In the genomic region with DNA sequence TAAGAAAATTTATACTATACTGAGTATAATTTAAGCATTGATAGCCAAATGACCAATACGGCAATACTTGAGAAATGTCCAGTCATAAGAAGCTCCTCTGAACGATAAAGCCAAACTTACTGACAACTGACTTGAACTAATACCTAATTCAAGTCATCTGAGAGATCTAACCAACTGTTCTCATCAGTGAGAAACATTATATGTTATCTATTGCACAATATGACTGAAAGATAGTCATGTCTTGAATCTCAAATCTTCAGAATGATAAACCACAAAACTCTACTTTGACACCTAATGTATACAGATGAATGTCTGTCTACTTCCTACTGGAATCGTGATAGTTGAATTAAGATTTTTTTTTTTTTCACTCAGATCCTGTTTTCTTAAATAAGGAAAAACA, we compare ENCODE assay signal across 28 cellular contexts. TPM values are rescaled to one million over a fixed set of nuclear protein-coding genes. Genes with fewer than 3 reads are reported as not detected.
DNase-seq lines count a peak whose midpoint lies in the region; ATAC-seq, FAIRE-seq and TF ChIP-seq lines count a peak whose summit lies in the region.
"Had no signal": no experiment of that assay in that cellular context is flagged by ENCODE, and none has a peak within 500 bp of the region (broad histone marks: within the 10 kb centered on the region; RNA-seq: fewer than 3 reads in every experiment).

No MANE protein-coding gene starts in this region.

- H3K36me3 ChIP-seq in keratinocyte (ENCODE audit: control insufficient read depth in 2 of 2, extremely low read depth in 1 of 2, insufficient read depth in 2 of 2, low read length in 2 of 2), result peaks cover under 1 to 5% of the 10 kb centered on the region in 2 experiments

- no peaks in the 10 kb centered on the region for H3K9me3 Mint-ChIP-seq in activated T-helper 17 cell treated with anti-CD3 and anti-CD28 coated beads, Interleukin-2, amount 50 U/mL, for 72 hours

- no peak overlapping the region for H3K27ac Mint-ChIP-seq in activated T-helper 17 cell treated with anti-CD3 and anti-CD28 coated beads, Interleukin-2, amount 50 U/mL, for 72 hours
- H3K27ac Mint-ChIP-seq: CD4-positive, CD25-positive, alpha-beta regulatory T cell had no signal

- no peaks in the 10 kb centered on the region for H3K27me3 ChIP-seq in keratinocyte (ENCODE audit: control insufficient read depth, extremely low read depth, insufficient read depth, low read length)
- H3K27me3 ChIP-seq: BLaER1, SJCRH30 had no signal

- no peak overlapping the region for H3K4me3 Mint-ChIP-seq in activated T-helper 17 cell treated with anti-CD3 and anti-CD28 coated beads, Interleukin-2, amount 50 U/mL, for 72 hours
- H3K4me3 Mint-ChIP-seq: CD4-positive, CD25-positive, alpha-beta regulatory T cell had no signal

- H3K9me1 ChIP-seq in keratinocyte (ENCODE audit: control insufficient read depth, extremely low read depth, insufficient read depth, low read length), result peaks cover 2% of the 10 kb centered on the region

- H4K20me1 ChIP-seq in keratinocyte (ENCODE audit: control insufficient read depth, extremely low read depth, insufficient read depth, low read length), result peaks cover 33% of the 10 kb centered on the region

- peaks cover 5% of the 10 kb centered on the region for H3K36me3 Mint-ChIP-seq in activated T-helper 17 cell treated with anti-CD3 and anti-CD28 coated beads, Interleukin-2, amount 50 U/mL, for 72 hours (ENCODE audit: low read depth)
- H3K36me3 Mint-ChIP-seq: CD4-positive, CD25-positive, alpha-beta regulatory T cell had no signal

- H3K4me1 ChIP-seq in keratinocyte (ENCODE audit: control insufficient read depth, extremely low read depth, insufficient read depth, low read length), result peaks cover 43% of the 10 kb centered on the region

- no peaks in the 10 kb centered on the region for H3K9me3 ChIP-seq in keratinocyte (ENCODE audit: control insufficient read depth, low read depth, low read length)
- H3K9me3 ChIP-seq: BLaER1, SJCRH30 had no signal

- FAIRE-seq in A204.1 (lab: Jason Lieb, UNC), result peak; percentile 30
- peak; percentile 13 for FAIRE-seq in keratinocyte (lab: Jason Lieb, UNC)
- FAIRE-seq: D721Med had no signal

- no peak overlapping the region for H3K4me2 ChIP-seq in keratinocyte (ENCODE audit: control insufficient read depth, extremely low read depth, insufficient read depth, low read depth, low read length)

- no peak for TF ChIP-seq CTCF in keratinocyte (optimal IDR thresholded peaks at IDR 0.05 in 1 of 3, IDR thresholded peaks at IDR 0.05 in 1 of 3, conservative IDR thresholded peaks at IDR 0.05 in 1 of 3; ENCODE audit: extremely low read depth in 1 of 3, insufficient read depth in 2 of 3, low read length in 3 of 3)
- no peak for TF ChIP-seq CTCF in GM10266 (IDR thresholded peaks at IDR 0.05; ENCODE audit: control insufficient read depth, insufficient read depth, low read depth, missing control alignments)

- H3K27me3 Mint-ChIP-seq in activated T-helper 17 cell treated with anti-CD3 and anti-CD28 coated beads, Interleukin-2, amount 50 U/mL, for 72 hours, result no peaks in the 10 kb centered on the region
- H3K27me3 Mint-ChIP-seq: CD4-positive, CD25-positive, alpha-beta regulatory T cell had no signal

- no peak overlapping the region for H3K27ac ChIP-seq in keratinocyte (ENCODE audit: control insufficient read depth, insufficient read depth, low read length)
- H3K27ac ChIP-seq: BLaER1, GM23248, HL-60, SJCRH30 had no signal

- dilution Hi-C loops in keratinocyte (cut with MboI; ENCODE audit: extremely low pct_ligation_motif_present, low sequenced_read_pairs), result no loop called here

- H3K9ac ChIP-seq in keratinocyte (ENCODE audit: control insufficient read depth, extremely low read depth, insufficient read depth, low read length), result no peak overlapping the region
- H3K9ac ChIP-seq: BLaER1, GM23248 had no signal

- DNase-seq in keratinocyte (ENCODE audit: low read depth, low spot score) (no peak), GM10266 (ENCODE audit: extremely low spot score) (no peak), SW 1271 (lab: John Stamatoyannopoulos, UW) (no peak)
- DNase-seq: CD4-positive, CD25-positive, alpha-beta regulatory T cell; GM23248; H7; Kasumi-1; MV-4-11; NCI-H1105; NCI-H1436 treated with DMSO at 0.1 percent for 48 hours; NCI-H187 treated with DMSO at 0.1 percent for 48 hours; NCI-H2171 treated with DMSO at 0.1 percent for 48 hours; NCI-H446; NCI-H524 treated with DMSO at 0.1 percent for 48 hours; NCI-H82; NK-92 treated with Interleukin-12 subunit alpha and Interleukin-12 subunit beta, amount 100 ng/mL, for 24 hours; PC-3; SJCRH30 had no signal

- peaks cover 91% of the 10 kb centered on the region for H3K79me2 ChIP-seq in keratinocyte (ENCODE audit: control insufficient read depth, insufficient read depth, low read length)

- H3K4me1 Mint-ChIP-seq in activated T-helper 17 cell treated with anti-CD3 and anti-CD28 coated beads, Interleukin-2, amount 50 U/mL, for 72 hours, result no peaks in the 10 kb centered on the region

- H3K4me3 ChIP-seq in keratinocyte (ENCODE audit: control insufficient read depth in 2 of 3, extremely low read depth in 1 of 3, insufficient read depth in 2 of 3, low read depth in 1 of 3, low read length in 3 of 3), result no peak overlapping the region
- H3K4me3 ChIP-seq: BLaER1, GM23248, SJCRH30 had no signal

- no peak overlapping the region for H2AFZ ChIP-seq in keratinocyte (ENCODE audit: control insufficient read depth, low read length)
- H2AFZ ChIP-seq: GM23248 had no signal

- ATAC-seq in HG02610 (IDR thresholded peaks at IDR 0.05; ENCODE audit: unreplicated experiment) (peak; percentile 56), HG03460 (IDR thresholded peaks at IDR 0.05; ENCODE audit: unreplicated experiment) (no peak), GM18517 (IDR thresholded peaks at IDR 0.05; ENCODE audit: unreplicated experiment) (no peak)
- peak; percentile 39 for ATAC-seq in activated T-helper 17 cell treated with anti-CD3 and anti-CD28 coated beads, Interleukin-2, amount 50 U/mL, for 72 hours (replicated peaks)
- ATAC-seq: PC-3, Right ventricle myocardium inferior, SK-N-SH treated with all-trans-retinoic acid at 6 μM for 48 hours had no signal

RNA-seq across cellular contexts. Expression of gene APP, which starts 39.0 kb away (rescaled TPM):
- total RNA-seq in activated T-helper 17 cell treated with anti-CD3 and anti-CD28 coated beads, Interleukin-2, amount 50 U/mL, for 72 hours, result 10 to 100 TPM; 20.5 to 46.6 TPM
- polyA plus RNA-seq in keratinocyte, result 1,015 to 1,448 TPM (median 1,185 TPM) in 3 replicates
- polyA plus RNA-seq in keratinocyte (2011; ENCODE audit: low read depth), result 1,793 TPM
- polyA plus RNA-seq in keratinocyte (2011; cell fraction: cytosol; rRNA removed), result 533 and 538 TPM in 2 replicates
- 3,620 and 3,834 TPM in 2 replicates for polyA plus RNA-seq in keratinocyte (2011; cell fraction: nucleus; rRNA removed)
- polyA plus RNA-seq in keratinocyte (2012; ENCODE audit: low replicate concordance), result 892 and 931 TPM in 2 replicates
- polyA minus RNA-seq in keratinocyte, result 975 to 1,428 TPM (median 1,262 TPM) in 3 replicates
- 644 TPM for polyA minus RNA-seq in keratinocyte (2011; cell fraction: cytosol; rRNA and poly(A)+ RNA removed)
- polyA minus RNA-seq in keratinocyte (2011; cell fraction: nucleus; rRNA and poly(A)+ RNA removed), result 2,331 and 3,661 TPM in 2 replicates

Comparison
In these comparisons a context has a peak if more than half of its experiments do, and no peak if none do; other contexts are left out.
1. ATAC-seq: peak in HG02610 (single experiment) and activated T-helper 17 cell treated with anti-CD3 and anti-CD28 coated beads, Interleukin-2, amount 50 U/mL, for 72 hours (single experiment); none in HG03460 (single experiment) and GM18517 (single experiment).